ENCODE assay signal across 22 cellular contexts in the genomic region with DNA sequence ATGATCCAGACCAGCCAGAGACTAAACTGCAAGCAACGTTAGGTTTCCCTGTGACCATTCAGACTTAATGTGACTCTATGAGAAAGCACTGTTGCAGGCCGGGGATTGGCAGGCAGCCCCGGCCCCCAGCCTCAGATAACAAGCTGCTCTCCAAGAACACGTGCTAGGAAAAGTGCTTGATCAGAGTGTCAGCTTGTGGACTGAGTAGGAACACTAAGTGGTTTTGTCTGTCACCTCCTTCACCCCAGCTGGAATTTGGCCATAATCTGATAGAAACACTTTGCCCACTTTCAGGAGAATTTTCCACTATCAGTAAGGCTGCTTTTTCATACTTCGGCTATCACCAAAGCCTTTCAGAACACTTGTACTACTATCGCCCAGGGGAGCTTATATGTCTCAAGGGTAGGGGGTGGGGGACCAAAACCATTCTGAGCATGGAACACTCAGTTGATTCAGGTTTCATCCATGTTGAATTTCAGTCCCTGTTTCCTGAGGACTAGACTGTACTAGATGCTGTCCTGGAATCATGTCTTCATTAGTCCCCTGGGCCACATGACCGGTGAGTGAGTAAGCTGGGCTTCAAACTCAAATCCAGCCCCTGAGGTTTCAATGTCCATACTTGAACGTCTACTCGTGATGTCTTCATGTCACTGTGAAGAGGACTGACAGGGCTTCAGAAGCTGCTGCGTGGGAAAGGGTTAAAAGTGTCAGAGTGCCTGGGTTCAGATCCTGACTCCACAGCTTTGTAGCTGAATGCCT.
A peak's percentile ranks its signal among the peaks of the same experiment; 100 is the strongest.
DNase-seq lines count a peak whose midpoint lies in the region; FAIRE-seq and TF ChIP-seq lines count a peak whose summit lies in the region.
"Had no signal": no experiment of that assay in that cellular context is flagged by ENCODE, and none has a peak within 500 bp of the region (broad histone marks: within the 10 kb centered on the region; RNA-seq: fewer than 3 reads in every experiment).

No MANE protein-coding gene starts in this region.

- no peak overlapping the region for H2BK15ac ChIP-seq in mesenchymal stem cell (ENCODE audit: low read depth, poor library complexity, severe bottlenecking)

- H3K9me3 Mint-ChIP-seq in osteocyte (ENCODE audit: unreplicated experiment), result no peaks in the 10 kb centered on the region

- H3K18ac ChIP-seq in mesenchymal stem cell (ENCODE audit: low read depth in 1 of 2, low read length in 2 of 2), result peak overlapping the region in 1 of 2 experiments; percentile 28

- TF ChIP-seq POLR2A in NB4 (IDR thresholded peaks at IDR 0.05; ENCODE audit: extremely low read depth, insufficient read length) (no peak), H54 (IDR thresholded peaks at IDR 0.05; ENCODE audit: low read depth, low read length) (no peak)

- no peaks in the 10 kb centered on the region for H3K79me1 ChIP-seq in mesenchymal stem cell (replicated peaks; ENCODE audit: low read length, poor library complexity, severe bottlenecking)

- H3K27me3 Mint-ChIP-seq in osteocyte (ENCODE audit: unreplicated experiment), result no peaks in the 10 kb centered on the region

- peak; percentile 28 for DNase-seq in DMS79 treated with DMSO at 0.1 percent for 48 hours (lab: John Stamatoyannopoulos, UW)
- DNase-seq in NB4 (ENCODE audit: low read depth), result peak; percentile 14
- DNase-seq in cardiac fibroblast (ENCODE audit: low read depth in 2 of 2), result peak; percentile 6 to 22
- peak; percentile 20 for DNase-seq in mesenchymal stem cell
- DNase-seq in H54 (ENCODE audit: insufficient read length, low spot score), result no peak
- DNase-seq in osteocyte (ENCODE audit: extremely low spot score, unreplicated experiment), result no peak
- DNase-seq in CD1c-positive myeloid dendritic cell (ENCODE audit: extremely low spot score), result no peak
- no peak for DNase-seq in GM19240 (ENCODE audit: insufficient read length, low spot score)
- DNase-seq: activated CD4-positive, alpha-beta T cell treated with anti-CD3 and anti-CD28 coated beads for 4 hours; activated gamma-delta T cell treated with Interleukin-2 at 50 U/mL for 16 hours; amygdala; gastrocnemius medialis; KBM-7; left colon; NCI-H1105; NCI-H2107; small intestine; stimulated activated CD4-positive, alpha-beta T cell treated with anti-CD3 and anti-CD28 coated beads, Interleukin-4, amount 100 ng/mL, for 24 hours had no signal

- no peak overlapping the region for H3K27ac ChIP-seq in mesenchymal stem cell (ENCODE audit: low read length, poor library complexity, severe bottlenecking)
- H3K27ac ChIP-seq: gastrocnemius medialis, HL-60, SK-N-MC had no signal

- H3K9ac ChIP-seq in mesenchymal stem cell (ENCODE audit: low read length), result no peak overlapping the region

- FAIRE-seq in H54 (lab: Jason Lieb, UNC), result no peak
- FAIRE-seq: colon, endometrium, small intestine had no signal

- H3K14ac ChIP-seq in mesenchymal stem cell (ENCODE audit: low read length in 2 of 2), result no peak overlapping the region

- peaks cover 31% of the 10 kb centered on the region for H3K4me1 Mint-ChIP-seq in osteocyte (ENCODE audit: unreplicated experiment)

- no peak overlapping the region for H3K4me3 ChIP-seq in NB4 (ENCODE audit: low read depth, low read length)
- no peak overlapping the region for H3K4me3 ChIP-seq in cardiac fibroblast (replicated peaks in 1 of 2; ENCODE audit: low read depth in 2 of 2, low read length in 2 of 2)
- H3K4me3 ChIP-seq in mesenchymal stem cell (ENCODE audit: insufficient read depth in 1 of 2, low read depth in 1 of 2, low read length in 2 of 2), result no peak overlapping the region
- H3K4me3 ChIP-seq: gastrocnemius medialis, SK-N-MC had no signal

- H4K8ac ChIP-seq in mesenchymal stem cell (ENCODE audit: low read length), result peak overlapping the region; percentile 61

- H2AFZ ChIP-seq in mesenchymal stem cell (ENCODE audit: low read depth, low read length), result no peak overlapping the region

- no peak for TF ChIP-seq CTCF in NB4 (IDR thresholded peaks at IDR 0.05; ENCODE audit: low read depth, low read length)
- no peak for TF ChIP-seq CTCF in cardiac fibroblast (IDR thresholded peaks at IDR 0.05; ENCODE audit: low read depth, low read length)
- TF ChIP-seq CTCF in osteocyte (IDR thresholded peaks at IDR 0.05), result no peak

- H4K91ac ChIP-seq in mesenchymal stem cell (ENCODE audit: low read length), result no peak overlapping the region

- H2AK5ac ChIP-seq in mesenchymal stem cell (ENCODE audit: low read length, severe bottlenecking), result peak overlapping the region; percentile 58

- H3K9me3 ChIP-seq in mesenchymal stem cell (ENCODE audit: control insufficient read depth, low read length), result no peaks in the 10 kb centered on the region
- H3K9me3 ChIP-seq: gastrocnemius medialis had no signal

- peaks cover 3% of the 10 kb centered on the region for H3K4me1 ChIP-seq in mesenchymal stem cell (ENCODE audit: control insufficient read depth, insufficient read depth, low read depth, low read length)
- H3K4me1 ChIP-seq: gastrocnemius medialis had no signal

- H3K4ac ChIP-seq in mesenchymal stem cell (ENCODE audit: low read depth in 1 of 2, low read length in 2 of 2), result no peak overlapping the region

- no peak overlapping the region for H2BK120ac ChIP-seq in mesenchymal stem cell (ENCODE audit: low read depth, low read length)

- no peak overlapping the region for H3K4me2 ChIP-seq in mesenchymal stem cell (ENCODE audit: low read length, poor library complexity, severe bottlenecking)

- no peak overlapping the region for H3K27ac Mint-ChIP-seq in osteocyte (ENCODE audit: unreplicated experiment)

- no peak overlapping the region for H3K4me3 Mint-ChIP-seq in osteocyte (ENCODE audit: unreplicated experiment)

- no peak overlapping the region for H3K23ac ChIP-seq in mesenchymal stem cell (ENCODE audit: low read length in 2 of 2)

- H3K27me3 ChIP-seq in mesenchymal stem cell (ENCODE audit: control insufficient read depth in 1 of 2, insufficient read depth in 1 of 2, low read length in 2 of 2), result no peaks in the 10 kb centered on the region
- H3K27me3 ChIP-seq: gastrocnemius medialis had no signal

- peak overlapping the region in 1 of 2 experiments; percentile 54 for H2BK12ac ChIP-seq in mesenchymal stem cell (ENCODE audit: low read length in 2 of 2)

- no peak overlapping the region for H2BK5ac ChIP-seq in mesenchymal stem cell (ENCODE audit: low read depth, low read length, poor library complexity, severe bottlenecking)

- H3K36me3 Mint-ChIP-seq in osteocyte (ENCODE audit: unreplicated experiment), result no peaks in the 10 kb centered on the region

- WGBS in mesenchymal stem cell, result 55% methylated on average over 9 of the region's 10 CpGs

- no peaks in the 10 kb centered on the region for H3K36me3 ChIP-seq in mesenchymal stem cell (ENCODE audit: control insufficient read depth in 1 of 2, insufficient read depth in 2 of 2, low read depth in 1 of 2, low read length in 2 of 2)
- H3K36me3 ChIP-seq: gastrocnemius medialis had no signal

Comparison
In these comparisons a context has a peak if more than half of its experiments do, and no peak if none do; other contexts are left out.
1. DNase-seq: peak in DMS79 treated with DMSO at 0.1 percent for 48 hours (single experiment), NB4 (single experiment), cardiac fibroblast (2 of 2) and mesenchymal stem cell (single experiment); none in H54 (single experiment), osteocyte (single experiment), CD1c-positive myeloid dendritic cell (single experiment) and GM19240 (single experiment).